Comparison of ENCODE assay signal across 14 cellular contexts in the genomic region with DNA sequence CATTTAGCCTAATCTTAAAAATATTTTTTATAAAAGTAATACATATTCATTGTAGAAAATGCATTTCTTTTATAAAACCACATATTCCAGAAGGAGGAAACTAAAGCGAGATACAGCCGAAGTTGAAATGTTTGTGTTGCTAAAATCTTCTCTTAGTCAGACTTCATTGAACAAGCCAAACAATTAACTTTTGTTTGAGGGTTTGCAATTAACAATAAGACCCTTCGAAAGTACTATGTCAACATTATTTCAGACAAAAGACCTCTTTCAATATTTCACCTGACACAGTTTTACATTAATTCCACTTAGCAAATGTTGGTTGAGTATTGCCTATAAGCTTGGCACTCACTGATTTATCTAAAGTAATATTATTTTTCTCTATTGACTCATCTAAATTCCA.
DNase-seq lines count a peak whose midpoint lies in the region; TF ChIP-seq lines count a peak whose summit lies in the region.
"Had no signal": no experiment of that assay in that cellular context is flagged by ENCODE, and none has a peak within 500 bp of the region (broad histone marks: within the 10 kb centered on the region; RNA-seq: fewer than 3 reads in every experiment).

No MANE protein-coding gene starts in this region.

- TF ChIP-seq CTCF in Calu3 (IDR thresholded peaks at IDR 0.05; ENCODE audit: unreplicated experiment) (no peak), endodermal cell (conservative IDR thresholded peaks at IDR 0.05) (no peak)

- no peak overlapping the region for H3K4me3 ChIP-seq in endodermal cell (ENCODE audit: low read length)
- H3K4me3 ChIP-seq: GM12878, GM23338 had no signal

- CTCF ChIA-PET in Calu3 (lab: Charles Lee): no interaction called here

- H3K27me3 Mint-ChIP-seq in Calu3 (ENCODE audit: unreplicated experiment) (no peaks in the 10 kb centered on the region), endodermal cell (ENCODE audit: insufficient read depth) (no peaks in the 10 kb centered on the region)

- H3K4me1 ChIP-seq in endodermal cell (ENCODE audit: control insufficient read depth, insufficient read depth, low read length): no peaks in the 10 kb centered on the region

- no TSS peak for BruUV-seq in Calu3 (replicated peaks; lab: Mats Ljungman, UMichigan)

- DNase-seq in Calu3 (no peak), NCI-H774 (lab: John Stamatoyannopoulos, UW) (peak; percentile 17), globus pallidus (ENCODE audit: low spot score) (peak; percentile 47), renal cortical epithelial cell (ENCODE audit: low read depth) (peak; percentile 9), endodermal cell (no peak), iPS-NIHi7 (ENCODE audit: extremely low spot score) (no peak)
- DNase-seq in effector CD4-positive, alpha-beta T cell: no peak
- DNase-seq: CD8-positive, alpha-beta T cell; DMS79; H7; IMR-90 had no signal

- peaks cover 14% of the 10 kb centered on the region for H3K9me3 ChIP-seq in endodermal cell (ENCODE audit: control insufficient read depth, low read length)

- H3K27me3 ChIP-seq in endodermal cell (ENCODE audit: control insufficient read depth, insufficient read depth, low read length, poor library complexity, severe bottlenecking): no peaks in the 10 kb centered on the region

- no peaks in the 10 kb centered on the region for H3K9me3 Mint-ChIP-seq in Calu3 (ENCODE audit: low read depth, unreplicated experiment)
- no peaks in the 10 kb centered on the region for H3K9me3 Mint-ChIP-seq in endodermal cell

- intact Hi-C loops in Calu3 (cut with micrococcal nuclease; ENCODE audit: unreplicated experiment): loop anchor here (10.0 kb wide), 1 partner anchor 164 kb away; no protein-coding TSS in a partner anchor

- no peaks in the 10 kb centered on the region for H3K36me3 Mint-ChIP-seq in Calu3 (ENCODE audit: insufficient read depth, unreplicated experiment)
- no peaks in the 10 kb centered on the region for H3K36me3 Mint-ChIP-seq in endodermal cell (ENCODE audit: low read depth)
- H3K36me3 Mint-ChIP-seq: CD14-positive monocyte; CD8-positive, alpha-beta T cell had no signal

- WGBS in endodermal cell (ENCODE audit: insufficient coverage in 1 of 2, insufficient read length in 1 of 2), 2 experiments: 86 to 87% methylated on average over 2 to 3 of the region's 3 CpGs

- H3K27ac Mint-ChIP-seq in Calu3 (ENCODE audit: unreplicated experiment) (peak overlapping the region; percentile 72), endodermal cell (no peak overlapping the region)
- H3K27ac Mint-ChIP-seq: CD14-positive monocyte; CD8-positive, alpha-beta T cell; GM23338 had no signal

- no peak overlapping the region for H3K9ac ChIP-seq in endodermal cell (ENCODE audit: extremely low read depth, low read length, poor library complexity, severe bottlenecking)

- H3K4me3 Mint-ChIP-seq in Calu3 (ENCODE audit: low read depth, unreplicated experiment) (no peak overlapping the region), endodermal cell (no peak overlapping the region)
- H3K4me3 Mint-ChIP-seq: CD14-positive monocyte; CD8-positive, alpha-beta T cell; GM23338 had no signal

- H3K36me3 ChIP-seq in endodermal cell (ENCODE audit: control insufficient read depth, insufficient read depth, low read length): no peaks in the 10 kb centered on the region

- no peak overlapping the region for H3K27ac ChIP-seq in endodermal cell (ENCODE audit: low read depth, low read length)

- peaks cover 9% of the 10 kb centered on the region for H3K4me1 Mint-ChIP-seq in Calu3 (ENCODE audit: low read depth, unreplicated experiment)
- no peaks in the 10 kb centered on the region for H3K4me1 Mint-ChIP-seq in endodermal cell
- H3K4me1 Mint-ChIP-seq: CD14-positive monocyte, GM23338 had no signal

Comparison
In these comparisons a context has a peak if more than half of its experiments do, and no peak if none do; other contexts are left out.
1. DNase-seq: peak in NCI-H774 (single experiment), globus pallidus (single experiment) and renal cortical epithelial cell (single experiment); none in Calu3 (single experiment), endodermal cell (single experiment), iPS-NIHi7 (single experiment) and effector CD4-positive, alpha-beta T cell (single experiment).